ENCODE assay signal across 25 cellular contexts in the genomic region with DNA sequence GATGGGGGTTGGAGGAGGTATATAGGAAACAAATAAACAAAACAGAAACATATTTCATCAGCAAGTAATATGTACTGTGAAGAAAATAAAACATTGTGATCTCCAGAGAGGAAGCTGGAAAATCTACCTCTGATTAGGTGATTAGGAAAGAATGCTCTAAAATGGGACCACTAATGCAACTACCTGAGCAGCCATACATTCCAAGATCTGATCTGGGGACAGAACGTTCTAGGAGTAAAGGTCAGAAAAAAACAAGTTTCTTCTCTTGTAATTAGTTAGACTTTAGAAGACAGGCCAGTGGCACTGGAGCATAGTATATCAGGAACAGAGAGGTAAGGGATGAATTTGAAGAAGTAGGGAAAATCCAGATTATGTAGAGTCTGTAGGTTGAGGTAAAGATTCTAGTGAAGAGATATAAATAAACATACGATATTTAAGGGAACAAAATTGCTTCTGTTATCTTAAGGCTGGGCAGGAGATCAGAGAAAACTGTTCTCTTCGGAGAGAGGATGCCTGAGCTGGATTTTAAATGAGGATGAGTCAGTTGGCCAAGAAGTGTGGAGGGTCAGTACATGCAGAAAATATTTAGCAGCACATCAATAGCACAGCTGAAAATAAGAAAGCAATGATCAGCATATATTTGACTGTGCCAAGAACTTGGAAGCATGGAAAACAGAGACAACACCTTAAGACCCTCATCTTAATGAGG.
DNase-seq lines count a peak whose midpoint lies in the region; ATAC-seq and TF ChIP-seq lines count a peak whose summit lies in the region.
"Had no signal": no experiment of that assay in that cellular context is flagged by ENCODE, and none has a peak within 500 bp of the region (broad histone marks: within the 10 kb centered on the region; RNA-seq: fewer than 3 reads in every experiment).

No MANE protein-coding gene starts in this region.

- peak; percentile 34 for ATAC-seq in foreskin keratinocyte
- no peak for ATAC-seq in stimulated activated naive CD8-positive, alpha-beta T cell treated with anti-CD3 and anti-CD28 coated beads, Interleukin-15, amount 100 ng/mL, for 72 hours
- ATAC-seq: CD8-positive, alpha-beta T cell; mucosa of descending colon; Panc1; psoas muscle had no signal

- no peak overlapping the region for H3K27ac ChIP-seq in foreskin keratinocyte
- H3K27ac ChIP-seq: ascending aorta, left ventricle myocardium inferior, psoas muscle, SJCRH30, uterus had no signal

- no peak overlapping the region for H3K27ac Mint-ChIP-seq in stimulated activated naive CD8-positive, alpha-beta T cell treated with anti-CD3 and anti-CD28 coated beads, Interleukin-15, amount 100 ng/mL, for 72 hours
- H3K27ac Mint-ChIP-seq: activated CD4-positive, alpha-beta memory T cell treated with anti-CD3 and anti-CD28 coated beads for 36 hours; activated naive CD4-positive, alpha-beta T cell treated with anti-CD3 and anti-CD28 coated beads for 36 hours; CD8-positive, alpha-beta T cell; dendritic cell treated with granulocyte-macrophage colony-stimulating factor and Interleukin-4, amounts not matched to agents 40 ng/mL and 50 ng/mL, for 4 days; IgD-negative memory B cell had no signal

- DNase-seq in A172 (ENCODE audit: low spot score), result peak; percentile 29
- peak; percentile 16 for DNase-seq in ELR (ENCODE audit: low read depth)
- peak; percentile 5 for DNase-seq in amniotic stem cell (lab: John Stamatoyannopoulos, UW)
- peak in 1 of 2 donors; percentile 11 for DNase-seq in foreskin keratinocyte
- DNase-seq in DMS79 treated with DMSO at 0.1 percent for 48 hours (lab: John Stamatoyannopoulos, UW), result no peak
- DNase-seq in stimulated activated naive CD8-positive, alpha-beta T cell treated with anti-CD3 and anti-CD28 coated beads, Interleukin-15, amount 100 ng/mL, for 72 hours, result no peak
- no peak for DNase-seq in MV-4-11 (lab: John Stamatoyannopoulos, UW)
- DNase-seq in NCI-H774 (lab: John Stamatoyannopoulos, UW), result no peak
- DNase-seq: activated CD4-positive, alpha-beta memory T cell treated with anti-CD3 and anti-CD28 coated beads for 36 hours; activated naive CD4-positive, alpha-beta T cell treated with anti-CD3 and anti-CD28 coated beads for 36 hours; activated T-cell treated with anti-CD3 and anti-CD28 coated beads, Interleukin-2, amount 50 U/mL, for 1 hour; CD8-positive, alpha-beta T cell; left ventricle myocardium inferior; mucosa of descending colon; NCI-H1694 treated with DMSO at 0.1 percent for 48 hours; NCI-H2227 treated with DMSO at 0.1 percent for 48 hours; psoas muscle; SJCRH30; stimulated activated CD4-positive, alpha-beta T cell treated with anti-CD3 and anti-CD28 coated beads, Interleukin-4, amount 100 ng/mL, for 4 hours; uterus had no signal

- TF ChIP-seq CTCF in foreskin keratinocyte (conservative IDR thresholded peaks at IDR 0.05), result no peak

- no peaks in the 10 kb centered on the region for H3K27me3 ChIP-seq in foreskin keratinocyte
- H3K27me3 ChIP-seq: ascending aorta, SJCRH30, uterus had no signal

- H3K9me3 Mint-ChIP-seq in stimulated activated naive CD8-positive, alpha-beta T cell treated with anti-CD3 and anti-CD28 coated beads, Interleukin-15, amount 100 ng/mL, for 72 hours, result peaks cover 0 to 7% of the 10 kb centered on the region in 2 donors
- H3K9me3 Mint-ChIP-seq: neural crest cell had no signal

- H3K4me3 Mint-ChIP-seq in stimulated activated naive CD8-positive, alpha-beta T cell treated with anti-CD3 and anti-CD28 coated beads, Interleukin-15, amount 100 ng/mL, for 72 hours, result no peak overlapping the region
- H3K4me3 Mint-ChIP-seq: activated CD4-positive, alpha-beta memory T cell treated with anti-CD3 and anti-CD28 coated beads for 36 hours; activated naive CD4-positive, alpha-beta T cell treated with anti-CD3 and anti-CD28 coated beads for 36 hours; CD8-positive, alpha-beta T cell; dendritic cell treated with granulocyte-macrophage colony-stimulating factor and Interleukin-4, amounts not matched to agents 40 ng/mL and 50 ng/mL, for 4 days; IgD-negative memory B cell; neural crest cell had no signal

- H3K4me1 Mint-ChIP-seq in stimulated activated naive CD8-positive, alpha-beta T cell treated with anti-CD3 and anti-CD28 coated beads, Interleukin-15, amount 100 ng/mL, for 72 hours, result no peaks in the 10 kb centered on the region
- H3K4me1 Mint-ChIP-seq: IgD-negative memory B cell, neural crest cell had no signal

- no peaks in the 10 kb centered on the region for H3K4me1 ChIP-seq in foreskin keratinocyte
- H3K4me1 ChIP-seq: ascending aorta, left ventricle myocardium inferior, psoas muscle, SJCRH30, uterus had no signal

- H3K27me3 Mint-ChIP-seq in stimulated activated naive CD8-positive, alpha-beta T cell treated with anti-CD3 and anti-CD28 coated beads, Interleukin-15, amount 100 ng/mL, for 72 hours, result no peaks in the 10 kb centered on the region
- H3K27me3 Mint-ChIP-seq: activated CD4-positive, alpha-beta memory T cell treated with anti-CD3 and anti-CD28 coated beads for 36 hours; dendritic cell treated with granulocyte-macrophage colony-stimulating factor and Interleukin-4, amounts not matched to agents 40 ng/mL and 50 ng/mL, for 4 days; IgD-negative memory B cell had no signal

Comparison
In these comparisons a context has a peak if more than half of its experiments do, and no peak if none do; other contexts are left out.
1. DNase-seq: peak in A172 (single experiment), ELR (single experiment) and amniotic stem cell (single experiment); none in DMS79 treated with DMSO at 0.1 percent for 48 hours (single experiment), stimulated activated naive CD8-positive, alpha-beta T cell treated with anti-CD3 and anti-CD28 coated beads, Interleukin-15, amount 100 ng/mL, for 72 hours (0 of 2), MV-4-11 (single experiment) and NCI-H774 (single experiment).